ENCODE assay signal across 2 cellular contexts in the genomic region with DNA sequence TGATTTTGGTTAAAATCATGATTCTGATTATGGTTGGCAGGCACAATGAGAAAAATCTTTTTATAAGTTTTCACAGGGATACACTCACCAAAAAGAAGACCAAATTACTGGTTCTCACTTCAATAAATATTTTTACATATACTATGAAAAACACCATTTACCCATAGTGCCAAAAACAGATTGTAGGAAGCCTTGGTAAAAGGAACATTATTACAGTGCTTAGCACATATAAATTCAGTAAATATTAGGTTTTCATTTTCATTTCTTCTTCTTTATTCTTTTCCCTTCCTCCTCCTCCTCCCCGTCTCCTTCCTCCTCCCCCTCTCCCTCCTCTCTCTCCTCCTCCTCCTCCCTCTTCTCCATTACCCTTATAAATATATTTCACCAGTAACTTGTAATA.
TF ChIP-seq lines count a peak whose summit lies in the region.

No MANE protein-coding gene starts in this region.

TF ChIP-seq in HepG2, 621 proteins besides CTCF, POLR2A, EP300 and RAD21:
- TF ChIP-seq HNRNPK (IDR thresholded peaks at IDR 0.05; ENCODE audit: low read depth, low read length, poor library complexity, severe bottlenecking) = peak; percentile 67
- no peak for TF ChIP-seq HNRNPUL1 (IDR thresholded peaks at IDR 0.05; ENCODE audit: low read depth, low read length)
TF ChIP-seq in HepG2: peak in this region for 1.

TF ChIP-seq in GM12878, 131 proteins besides CTCF, POLR2A, EP300 and RAD21:
- TF ChIP-seq SREBF2 (IDR thresholded peaks at IDR 0.05; ENCODE audit: low read length) (no peak), SP1 (IDR thresholded peaks at IDR 0.05; ENCODE audit: low read depth, low read length) (no peak), HCFC1 (IDR thresholded peaks at IDR 0.05; ENCODE audit: low read length) (no peak), MEF2A (IDR thresholded peaks at IDR 0.05; ENCODE audit: insufficient read depth, low read depth, low read length) (no peak), TCF3 (IDR thresholded peaks at IDR 0.05; ENCODE audit: borderline replicate concordance, insufficient read depth, low read depth, low read length) (no peak), RCOR1 (conservative IDR thresholded peaks at IDR 0.05; ENCODE audit: low read depth, low read length) (no peak)
- TF ChIP-seq, protein P1, sequence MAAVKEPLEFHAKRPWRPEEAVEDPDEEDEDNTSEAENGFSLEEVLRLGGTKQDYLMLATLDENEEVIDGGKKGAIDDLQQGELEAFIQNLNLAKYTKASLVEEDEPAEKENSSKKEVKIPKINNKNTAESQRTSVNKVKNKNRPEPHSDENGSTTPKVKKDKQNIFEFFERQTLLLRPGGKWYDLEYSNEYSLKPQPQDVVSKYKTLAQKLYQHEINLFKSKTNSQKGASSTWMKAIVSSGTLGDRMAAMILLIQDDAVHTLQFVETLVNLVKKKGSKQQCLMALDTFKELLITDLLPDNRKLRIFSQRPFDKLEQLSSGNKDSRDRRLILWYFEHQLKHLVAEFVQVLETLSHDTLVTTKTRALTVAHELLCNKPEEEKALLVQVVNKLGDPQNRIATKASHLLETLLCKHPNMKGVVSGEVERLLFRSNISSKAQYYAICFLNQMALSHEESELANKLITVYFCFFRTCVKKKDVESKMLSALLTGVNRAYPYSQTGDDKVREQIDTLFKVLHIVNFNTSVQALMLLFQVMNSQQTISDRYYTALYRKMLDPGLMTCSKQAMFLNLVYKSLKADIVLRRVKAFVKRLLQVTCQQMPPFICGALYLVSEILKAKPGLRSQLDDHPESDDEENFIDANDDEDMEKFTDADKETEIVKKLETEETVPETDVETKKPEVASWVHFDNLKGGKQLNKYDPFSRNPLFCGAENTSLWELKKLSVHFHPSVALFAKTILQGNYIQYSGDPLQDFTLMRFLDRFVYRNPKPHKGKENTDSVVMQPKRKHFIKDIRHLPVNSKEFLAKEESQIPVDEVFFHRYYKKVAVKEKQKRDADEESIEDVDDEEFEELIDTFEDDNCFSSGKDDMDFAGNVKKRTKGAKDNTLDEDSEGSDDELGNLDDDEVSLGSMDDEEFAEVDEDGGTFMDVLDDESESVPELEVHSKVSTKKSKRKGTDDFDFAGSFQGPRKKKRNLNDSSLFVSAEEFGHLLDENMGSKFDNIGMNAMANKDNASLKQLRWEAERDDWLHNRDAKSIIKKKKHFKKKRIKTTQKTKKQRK (IDR thresholded peaks at IDR 0.05; ENCODE audit: low read depth, low read length) = no peak
- TF ChIP-seq, protein P2, sequence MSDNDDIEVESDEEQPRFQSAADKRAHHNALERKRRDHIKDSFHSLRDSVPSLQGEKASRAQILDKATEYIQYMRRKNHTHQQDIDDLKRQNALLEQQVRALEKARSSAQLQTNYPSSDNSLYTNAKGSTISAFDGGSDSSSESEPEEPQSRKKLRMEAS (IDR thresholded peaks at IDR 0.05; ENCODE audit: low read depth, low read length) = no peak
